In genomic region chr9:115444941-115445340, GRCh38 we compare ENCODE assay signal across 1 cellular context.
TF ChIP-seq lines count a peak whose summit lies in the region.

No MANE protein-coding gene starts in this region.

TF ChIP-seq in WTC11, 78 proteins besides CTCF, POLR2A, EP300 and RAD21 (continued from another document):
- TF ChIP-seq, protein P1, sequence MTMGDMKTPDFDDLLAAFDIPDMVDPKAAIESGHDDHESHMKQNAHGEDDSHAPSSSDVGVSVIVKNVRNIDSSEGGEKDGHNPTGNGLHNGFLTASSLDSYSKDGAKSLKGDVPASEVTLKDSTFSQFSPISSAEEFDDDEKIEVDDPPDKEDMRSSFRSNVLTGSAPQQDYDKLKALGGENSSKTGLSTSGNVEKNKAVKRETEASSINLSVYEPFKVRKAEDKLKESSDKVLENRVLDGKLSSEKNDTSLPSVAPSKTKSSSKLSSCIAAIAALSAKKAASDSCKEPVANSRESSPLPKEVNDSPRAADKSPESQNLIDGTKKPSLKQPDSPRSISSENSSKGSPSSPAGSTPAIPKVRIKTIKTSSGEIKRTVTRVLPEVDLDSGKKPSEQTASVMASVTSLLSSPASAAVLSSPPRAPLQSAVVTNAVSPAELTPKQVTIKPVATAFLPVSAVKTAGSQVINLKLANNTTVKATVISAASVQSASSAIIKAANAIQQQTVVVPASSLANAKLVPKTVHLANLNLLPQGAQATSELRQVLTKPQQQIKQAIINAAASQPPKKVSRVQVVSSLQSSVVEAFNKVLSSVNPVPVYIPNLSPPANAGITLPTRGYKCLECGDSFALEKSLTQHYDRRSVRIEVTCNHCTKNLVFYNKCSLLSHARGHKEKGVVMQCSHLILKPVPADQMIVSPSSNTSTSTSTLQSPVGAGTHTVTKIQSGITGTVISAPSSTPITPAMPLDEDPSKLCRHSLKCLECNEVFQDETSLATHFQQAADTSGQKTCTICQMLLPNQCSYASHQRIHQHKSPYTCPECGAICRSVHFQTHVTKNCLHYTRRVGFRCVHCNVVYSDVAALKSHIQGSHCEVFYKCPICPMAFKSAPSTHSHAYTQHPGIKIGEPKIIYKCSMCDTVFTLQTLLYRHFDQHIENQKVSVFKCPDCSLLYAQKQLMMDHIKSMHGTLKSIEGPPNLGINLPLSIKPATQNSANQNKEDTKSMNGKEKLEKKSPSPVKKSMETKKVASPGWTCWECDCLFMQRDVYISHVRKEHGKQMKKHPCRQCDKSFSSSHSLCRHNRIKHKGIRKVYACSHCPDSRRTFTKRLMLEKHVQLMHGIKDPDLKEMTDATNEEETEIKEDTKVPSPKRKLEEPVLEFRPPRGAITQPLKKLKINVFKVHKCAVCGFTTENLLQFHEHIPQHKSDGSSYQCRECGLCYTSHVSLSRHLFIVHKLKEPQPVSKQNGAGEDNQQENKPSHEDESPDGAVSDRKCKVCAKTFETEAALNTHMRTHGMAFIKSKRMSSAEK (CRISPR knock-in tag; IDR thresholded peaks at IDR 0.05; ENCODE audit: borderline replicate concordance) = no peak
- no peak for TF ChIP-seq E2F1 (CRISPR knock-in tag; IDR thresholded peaks at IDR 0.05)
- TF ChIP-seq EMX1 (CRISPR knock-in tag; IDR thresholded peaks at IDR 0.05) = no peak
- no peak for TF ChIP-seq IRF1 (CRISPR knock-in tag; IDR thresholded peaks at IDR 0.05)
- TF ChIP-seq CREB1 (CRISPR knock-in tag; IDR thresholded peaks at IDR 0.05) = no peak
- TF ChIP-seq SMAD4 (CRISPR knock-in tag; IDR thresholded peaks at IDR 0.05) = no peak
- no peak for TF ChIP-seq PRDM15 (CRISPR knock-in tag; IDR thresholded peaks at IDR 0.05)
